Comparison of ENCODE assay signal across 8 cellular contexts in the genomic region with DNA sequence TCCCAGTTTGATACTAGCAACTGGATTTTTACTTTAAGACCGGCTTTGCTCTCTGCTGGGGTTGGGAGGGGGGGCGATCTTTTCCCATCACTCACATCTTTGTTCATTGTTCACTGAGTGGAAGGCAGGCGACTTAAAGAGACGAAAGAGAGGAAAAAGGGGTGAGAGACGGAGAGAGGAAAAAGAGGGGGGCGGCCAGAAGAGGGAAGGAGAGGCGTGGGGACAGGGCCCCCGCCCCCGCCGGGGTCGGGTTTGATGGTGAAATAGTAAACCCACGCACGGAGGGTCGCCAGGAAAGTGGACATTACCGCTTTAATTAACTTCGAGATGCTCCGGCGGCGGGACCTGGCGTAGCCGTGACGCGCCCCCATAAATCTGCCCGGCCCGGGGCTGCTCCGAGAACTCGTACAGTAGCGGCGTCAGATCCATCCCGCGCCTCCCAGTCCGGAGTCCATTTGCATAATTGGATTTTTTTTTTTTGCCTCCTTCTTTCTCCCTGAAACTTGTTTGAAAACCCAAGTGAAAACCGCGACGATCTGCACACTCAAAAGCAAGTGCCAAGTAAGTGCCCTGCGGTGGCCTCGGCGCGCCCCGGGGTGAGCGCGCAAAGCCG.
A peak's percentile ranks its signal among the peaks of the same experiment; 100 is the strongest.
DNase-seq lines count a peak whose midpoint lies in the region; ATAC-seq, FAIRE-seq and TF ChIP-seq lines count a peak whose summit lies in the region.

No MANE protein-coding gene starts in this region.

- WGBS in right cardiac atrium = under 1% methylated on average over 43 of the region's 43 CpGs

- intact Hi-C loops in right cardiac atrium (cut with DNase I) = loop anchor here in 3 of 4 donors (5.0 to 10.0 kb wide), 3 partner anchors 179 to 424 kb away; no protein-coding TSS in a partner anchor

- DNase-seq in GM19239 (ENCODE audit: insufficient read length, low spot score) (peak; percentile 27), right cardiac atrium (peak in 1 of 3 donors; percentile 61)

- ATAC-seq in right cardiac atrium = no peak
- no peak for ATAC-seq in HG02884 (IDR thresholded peaks at IDR 0.05; ENCODE audit: unreplicated experiment)
- no peak for ATAC-seq in HG02610 (IDR thresholded peaks at IDR 0.05; ENCODE audit: unreplicated experiment)
- ATAC-seq in GM19467 (IDR thresholded peaks at IDR 0.05; ENCODE audit: unreplicated experiment) = no peak
- no peak for ATAC-seq in HG02623 (IDR thresholded peaks at IDR 0.05; ENCODE audit: unreplicated experiment)

- H3K9me3 ChIP-seq in right cardiac atrium (ENCODE audit: control insufficient read depth, low read length) (no peaks in the 10 kb centered on the region), skeletal muscle satellite cell (replicated peaks; ENCODE audit: low read length) (no peaks in the 10 kb centered on the region)

- no peak for FAIRE-seq in GM19239 (lab: Jason Lieb, UNC)

- H3K4me1 ChIP-seq in right cardiac atrium (ENCODE audit: control insufficient read depth, insufficient read depth, low read length) = no peaks in the 10 kb centered on the region
- H3K4me1 ChIP-seq in skeletal muscle satellite cell (ENCODE audit: control insufficient read depth, insufficient read depth, low read length) = peaks cover 3% of the 10 kb centered on the region

- no peak overlapping the region for H3K9ac ChIP-seq in skeletal muscle satellite cell (ENCODE audit: low read depth, low read length)

- H3K27ac ChIP-seq in VCaP (peak overlapping the region; percentile 67), right cardiac atrium (ENCODE audit: low read length) (no peak overlapping the region)

- TF ChIP-seq CTCF in VCaP (conservative IDR thresholded peaks at IDR 0.05) = no peak

- H3K4me3 ChIP-seq in right cardiac atrium (ENCODE audit: low read length) (peak overlapping the region; percentile 57), skeletal muscle satellite cell (ENCODE audit: low read length) (peak overlapping the region; percentile 70)

- peak overlapping the region; percentile 96 for H3K4me2 ChIP-seq in skeletal muscle satellite cell (ENCODE audit: low read length)

- H3K27me3 ChIP-seq in right cardiac atrium (ENCODE audit: control insufficient read depth, insufficient read depth) = no peaks in the 10 kb centered on the region
- H3K27me3 ChIP-seq in skeletal muscle satellite cell (ENCODE audit: control insufficient read depth, insufficient read depth, low read length) = peaks cover 69% of the 10 kb centered on the region

- no peaks in the 10 kb centered on the region for H3K36me3 ChIP-seq in skeletal muscle satellite cell (ENCODE audit: insufficient read depth, low read length)
